ENCODE assay signal across 15 cellular contexts in the genomic region with DNA sequence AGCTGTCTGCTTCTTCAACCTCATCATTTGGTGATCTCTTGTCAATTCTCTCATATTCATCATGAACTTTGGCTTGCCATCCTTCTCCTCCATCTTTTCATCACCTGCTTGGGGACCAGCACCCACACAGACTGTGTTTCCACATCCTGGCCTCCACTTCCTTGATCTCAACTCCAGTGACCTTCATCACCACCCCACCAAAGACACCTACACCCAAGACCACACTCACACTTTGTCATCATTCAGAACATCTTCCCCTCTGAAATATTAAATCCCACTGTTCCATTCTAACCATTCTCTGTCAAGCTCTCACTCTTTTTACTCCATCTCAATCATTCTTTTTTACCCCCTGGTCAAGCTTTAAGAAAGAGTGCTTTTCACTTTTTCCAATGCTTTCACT.
DNase-seq lines count a peak whose midpoint lies in the region; ATAC-seq, FAIRE-seq and TF ChIP-seq lines count a peak whose summit lies in the region.
"Had no signal": no experiment of that assay in that cellular context is flagged by ENCODE, and none has a peak within 500 bp of the region (broad histone marks: within the 10 kb centered on the region; RNA-seq: fewer than 3 reads in every experiment).

No MANE protein-coding gene starts in this region.

- no peak for TF ChIP-seq CTCF in natural killer cell (IDR thresholded peaks at IDR 0.05)

- H3K4me3 Mint-ChIP-seq in activated T-helper 1 cell treated with anti-CD3 and anti-CD28 coated beads, Interleukin-12 subunit alpha, Interleukin-12 subunit beta, Interleukin-2, Interleukin-4 antibody, amounts not matched to agents 30 ng/mL and 10 ng/mL and 1 ng/mL, durations not matched to agents 14 hours and 24 hours and 36 hours: peak overlapping the region; percentile 25
- peak overlapping the region; percentile 59 for H3K4me3 Mint-ChIP-seq in natural killer cell
- H3K4me3 Mint-ChIP-seq: neural crest cell had no signal

- in situ Hi-C loops in HAP-1 (cut with MboI; ENCODE audit: low sequenced_read_pairs): no loop called here

- TF ChIP-seq POLR2A in GM12891 (IDR thresholded peaks at IDR 0.05; ENCODE audit: low read depth, low read length): no peak

- DNase-seq in stimulated activated CD4-positive, alpha-beta T cell treated with anti-CD3 and anti-CD28 coated beads, Interleukin-1b, Interleukin-23, amount 100 ng/mL, for 48 hours: peak; percentile 28
- no peak for DNase-seq in stimulated activated CD4-positive, alpha-beta T cell treated with anti-CD3 and anti-CD28 coated beads, Interleukin-4, amount 100 ng/mL, for 1 hour
- DNase-seq in activated T-helper 1 cell treated with anti-CD3 and anti-CD28 coated beads, Interleukin-12 subunit alpha, Interleukin-12 subunit beta, Interleukin-2, Interleukin-4 antibody, amounts not matched to agents 30 ng/mL and 10 ng/mL and 1 ng/mL, durations not matched to agents 14 hours and 24 hours and 36 hours (ENCODE audit: low spot score): peak; percentile 6
- DNase-seq in natural killer cell: peak; percentile 59
- DNase-seq in cerebellar cortex (ENCODE audit: low spot score): no peak
- DNase-seq in HAP-1 (ENCODE audit: low spot score in 2 of 2): no peak
- no peak for DNase-seq in GM12891 (ENCODE audit: insufficient read length, low spot score)
- DNase-seq: KBM-7, left lung, NCI-H526 treated with DMSO at 0.1 percent for 48 hours, right lobe of liver had no signal

- no peaks in the 10 kb centered on the region for H3K9me3 Mint-ChIP-seq in activated T-helper 1 cell treated with anti-CD3 and anti-CD28 coated beads, Interleukin-12 subunit alpha, Interleukin-12 subunit beta, Interleukin-2, Interleukin-4 antibody, amounts not matched to agents 30 ng/mL and 10 ng/mL and 1 ng/mL, durations not matched to agents 14 hours and 24 hours and 36 hours
- H3K9me3 Mint-ChIP-seq in natural killer cell: peaks cover 0 to 2% of the 10 kb centered on the region in 2 donors
- H3K9me3 Mint-ChIP-seq: neural crest cell had no signal

- intact Hi-C loops in activated T-helper 1 cell treated with anti-CD3 and anti-CD28 coated beads, Interleukin-12 subunit alpha, Interleukin-12 subunit beta, Interleukin-2, Interleukin-4 antibody, amounts not matched to agents 30 ng/mL and 10 ng/mL and 1 ng/mL, durations not matched to agents 14 hours and 24 hours and 36 hours (cut with micrococcal nuclease): loop anchor here (1.0 to 5.0 kb wide), 2 partner anchors 145 to 1302 kb away; no protein-coding TSS in a partner anchor
- intact Hi-C loops in natural killer cell (cut with micrococcal nuclease): loop anchor here (1.0 to 5.0 kb wide), 3 partner anchors 33 to 294 kb away; no protein-coding TSS in a partner anchor

- FAIRE-seq in GM12891 (lab: Jason Lieb, UNC): no peak
- FAIRE-seq: urothelium cell line had no signal

- no peak overlapping the region for H3K4me3 ChIP-seq in HAP-1
- H3K4me3 ChIP-seq: cardiac muscle cell, left lung, right lobe of liver had no signal

- H3K9me3 ChIP-seq in HAP-1: no peaks in the 10 kb centered on the region
- H3K9me3 ChIP-seq: left lung, right lobe of liver had no signal

- no peaks in the 10 kb centered on the region for H3K4me1 ChIP-seq in HAP-1
- H3K4me1 ChIP-seq: left lung had no signal

- no peaks in the 10 kb centered on the region for H3K27me3 ChIP-seq in HAP-1 (ENCODE audit: low read depth)
- H3K27me3 ChIP-seq: cardiac muscle cell, left lung, right lobe of liver had no signal

- peak overlapping the region; percentile 88 for H3K27ac Mint-ChIP-seq in activated T-helper 1 cell treated with anti-CD3 and anti-CD28 coated beads, Interleukin-12 subunit alpha, Interleukin-12 subunit beta, Interleukin-2, Interleukin-4 antibody, amounts not matched to agents 30 ng/mL and 10 ng/mL and 1 ng/mL, durations not matched to agents 14 hours and 24 hours and 36 hours
- peak overlapping the region; percentile 61 to 82 for H3K27ac Mint-ChIP-seq in natural killer cell

- ATAC-seq in natural killer cell: peak; percentile 71 to 92 (median 83)
- no peak for ATAC-seq in GM19452 (IDR thresholded peaks at IDR 0.05; ENCODE audit: unreplicated experiment)
- ATAC-seq: left lung had no signal

- peaks cover 2% of the 10 kb centered on the region for H3K36me3 Mint-ChIP-seq in activated T-helper 1 cell treated with anti-CD3 and anti-CD28 coated beads, Interleukin-12 subunit alpha, Interleukin-12 subunit beta, Interleukin-2, Interleukin-4 antibody, amounts not matched to agents 30 ng/mL and 10 ng/mL and 1 ng/mL, durations not matched to agents 14 hours and 24 hours and 36 hours (ENCODE audit: low read depth)
- H3K36me3 Mint-ChIP-seq in natural killer cell: no peaks in the 10 kb centered on the region

- peaks cover 64% of the 10 kb centered on the region for H3K4me1 Mint-ChIP-seq in activated T-helper 1 cell treated with anti-CD3 and anti-CD28 coated beads, Interleukin-12 subunit alpha, Interleukin-12 subunit beta, Interleukin-2, Interleukin-4 antibody, amounts not matched to agents 30 ng/mL and 10 ng/mL and 1 ng/mL, durations not matched to agents 14 hours and 24 hours and 36 hours (ENCODE audit: low read depth)
- H3K4me1 Mint-ChIP-seq in natural killer cell: peaks cover 62 to 63% of the 10 kb centered on the region in 2 donors

- H3K27me3 Mint-ChIP-seq in activated T-helper 1 cell treated with anti-CD3 and anti-CD28 coated beads, Interleukin-12 subunit alpha, Interleukin-12 subunit beta, Interleukin-2, Interleukin-4 antibody, amounts not matched to agents 30 ng/mL and 10 ng/mL and 1 ng/mL, durations not matched to agents 14 hours and 24 hours and 36 hours (ENCODE audit: insufficient read depth): no peaks in the 10 kb centered on the region
- H3K27me3 Mint-ChIP-seq in natural killer cell (ENCODE audit: low read depth in 2 of 2): no peaks in the 10 kb centered on the region

- no peaks in the 10 kb centered on the region for H3K36me3 ChIP-seq in HAP-1 (replicated peaks)
- H3K36me3 ChIP-seq: cardiac muscle cell, left lung, right lobe of liver had no signal

TF ChIP-seq in GM12891, 5 proteins besides CTCF, POLR2A, EP300 and RAD21:
- TF ChIP-seq POLR2AphosphoS5 (IDR thresholded peaks at IDR 0.05; ENCODE audit: low read depth, low read length) (no peak), POU2F2 (IDR thresholded peaks at IDR 0.05; ENCODE audit: low read depth, low read length) (no peak), TAF1 (IDR thresholded peaks at IDR 0.05; ENCODE audit: low read depth, low read length) (no peak), SPI1 (IDR thresholded peaks at IDR 0.05; ENCODE audit: low read depth, low read length) (no peak), PAX5 (IDR thresholded peaks at IDR 0.05; ENCODE audit: insufficient read depth, low read length, severe bottlenecking) (no peak)

Comparison
In these comparisons a context has a peak if more than half of its experiments do, and no peak if none do; other contexts are left out.
1. DNase-seq: peak in stimulated activated CD4-positive, alpha-beta T cell treated with anti-CD3 and anti-CD28 coated beads, Interleukin-1b, Interleukin-23, amount 100 ng/mL, for 48 hours (single experiment), activated T-helper 1 cell treated with anti-CD3 and anti-CD28 coated beads, Interleukin-12 subunit alpha, Interleukin-12 subunit beta, Interleukin-2, Interleukin-4 antibody, amounts not matched to agents 30 ng/mL and 10 ng/mL and 1 ng/mL, durations not matched to agents 14 hours and 24 hours and 36 hours (single experiment) and natural killer cell (single experiment); none in stimulated activated CD4-positive, alpha-beta T cell treated with anti-CD3 and anti-CD28 coated beads, Interleukin-4, amount 100 ng/mL, for 1 hour (single experiment), cerebellar cortex (single experiment), HAP-1 (0 of 2) and GM12891 (single experiment).